Comparison of ENCODE assay signal across 31 cellular contexts in the genomic region with DNA sequence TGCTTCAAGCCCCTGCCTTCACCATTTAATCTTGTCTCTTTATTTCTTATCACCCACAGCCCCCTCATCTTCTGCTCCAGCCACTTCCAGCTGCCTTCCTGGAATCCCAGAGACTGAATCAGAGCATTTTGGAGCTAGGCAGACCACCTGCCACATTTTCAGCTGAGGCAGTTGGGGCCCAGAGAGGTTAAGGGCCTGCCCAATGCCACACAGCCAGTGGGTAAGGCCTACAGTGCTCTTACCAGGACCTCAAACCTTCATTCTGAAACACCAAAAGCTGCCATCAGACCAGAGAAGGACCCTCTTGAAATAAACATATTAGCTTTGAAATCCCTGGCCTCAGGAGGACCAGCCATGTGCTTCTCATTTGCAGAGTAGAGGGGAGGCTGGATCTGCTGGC. TPM values are rescaled to one million over a fixed set of nuclear protein-coding genes. Genes with fewer than 3 reads are reported as not detected.
"Had no signal": no experiment of that assay in that cellular context is flagged by ENCODE, and none has a peak within 500 bp of the region (broad histone marks: within the 10 kb centered on the region; RNA-seq: fewer than 3 reads in every experiment).

No MANE protein-coding gene starts in this region.

- H3K27ac ChIP-seq: body of pancreas, colonic mucosa, foreskin keratinocyte, gastrocnemius medialis, heart left ventricle, WERI-Rb-1 had no signal

- H3K36me3 ChIP-seq: colonic mucosa, gastrocnemius medialis, heart left ventricle, WERI-Rb-1 had no signal

- H3K4me1 ChIP-seq: colonic mucosa, foreskin keratinocyte, gastrocnemius medialis had no signal

- DNase-seq: activated B cell treated with CpG ODN at 0.5 μM for 24 hours; activated CD4-positive, alpha-beta T cell treated with anti-CD3 and anti-CD28 coated beads for 48 hours; activated CD4-positive, alpha-beta T cell treated with anti-CD3 and anti-CD28 coated beads, Interleukin-2, amount 50 U/mL, for 1 hour; activated CD4-positive, alpha-beta T cell treated with anti-CD3 and anti-CD28 coated beads, Interleukin-2, amount 50 U/mL, for 48 hours; activated CD8-positive, alpha-beta memory T cell treated with anti-CD3 and anti-CD28 coated beads for 24 hours; activated CD8-positive, alpha-beta T cell treated with anti-CD3 and anti-CD28 coated beads for 36 hours; activated effector memory CD4-positive, alpha-beta T cell treated with Interleukin-2 at 50 U/mL for 16 hours; activated gamma-delta T cell treated with Interleukin-2 at 50 U/mL for 16 hours; activated naive CD4-positive, alpha-beta T cell treated with anti-CD3 and anti-CD28 coated beads for 36 hours; activated naive CD8-positive, alpha-beta T cell treated with anti-CD3 and anti-CD28 coated beads, Interleukin-2, amount 10 ng/mL, durations not matched to agents 7 days and 5 days; activated T-cell treated with anti-CD3 and anti-CD28 coated beads, Interleukin-2, amount 50 U/mL, for 4 hours; amniotic stem cell; aorta; body of pancreas; colonic mucosa; effector memory CD4-positive, alpha-beta T cell; endodermal cell; foreskin keratinocyte; gastrocnemius medialis; glutamatergic neuron; heart left ventricle; T-helper 1 cell; T-helper 17 cell; T1000; WERI-Rb-1 had no signal

- H3K9me3 ChIP-seq: body of pancreas, colonic mucosa, gastrocnemius medialis, heart left ventricle had no signal

- H3K4me3 ChIP-seq: body of pancreas, colonic mucosa, gastrocnemius medialis, heart left ventricle had no signal

RNA-seq across cellular contexts. Expression of a gene that starts 17.6 kb away (rescaled TPM):
- total RNA-seq: activated B cell treated with CpG ODN at 0.5 μM for 24 hours; activated naive CD8-positive, alpha-beta T cell treated with anti-CD3 and anti-CD28 coated beads, Interleukin-2, amount 10 ng/mL, durations not matched to agents 7 days and 5 days; activated T-helper 17 cell treated with anti-CD3 and anti-CD28 coated beads, Interleukin-2, amount 50 U/mL, for 72 hours; T-helper 17 cell had no signal

RNA-seq across cellular contexts. Expression of a gene that starts 20.4 kb away (rescaled TPM):
- total RNA-seq: activated B cell treated with CpG ODN at 0.5 μM for 24 hours; activated CD8-positive, alpha-beta T cell treated with anti-CD3 and anti-CD28 coated beads for 36 hours; activated naive CD4-positive, alpha-beta T cell treated with anti-CD3 and anti-CD28 coated beads for 36 hours; activated naive CD4-positive, alpha-beta T cell treated with anti-CD3 and anti-CD28 coated beads, Interleukin-2, amount 50 U/mL, for 72 hours; activated naive CD8-positive, alpha-beta T cell treated with anti-CD3 and anti-CD28 coated beads, Interleukin-2, amount 10 ng/mL, durations not matched to agents 7 days and 5 days; activated T-cell treated with anti-CD3 and anti-CD28 coated beads, Interleukin-2, amount 50 U/mL, for 4 hours; activated T-helper 17 cell treated with anti-CD3 and anti-CD28 coated beads, Interleukin-2, amount 50 U/mL, for 72 hours; aorta; body of pancreas; chondrocyte; colonic mucosa; dermis microvascular lymphatic vessel endothelial cell; endodermal cell; epithelial cell of proximal tubule; esophagus mucosa; foreskin keratinocyte; heart left ventricle; T-helper 17 cell had no signal
- polyA plus RNA-seq: aorta, foreskin keratinocyte had no signal
